In genomic region chr5:151612689-151613427, GRCh38 we compare ENCODE assay signal across 8 cellular contexts. TPM values are rescaled to one million over a fixed set of nuclear protein-coding genes. Genes with fewer than 3 reads are reported as not detected.
DNase-seq lines count a peak whose midpoint lies in the region; ATAC-seq, FAIRE-seq and TF ChIP-seq lines count a peak whose summit lies in the region.

No MANE protein-coding gene starts in this region.

- 3% methylated on average over 8 of the region's 8 CpGs for WGBS in K562 (ENCODE audit: insufficient coverage, low coverage, missing lambda C conversion rate)

- peak overlapping the region; percentile 23 for H3K4me3 ChIP-seq in CD8-positive, alpha-beta memory T cell (ENCODE audit: low read length)
- no peak overlapping the region for H3K4me3 ChIP-seq in K562

- no peaks in the 10 kb centered on the region for H3K9me1 ChIP-seq in K562 (ENCODE audit: control insufficient read depth, insufficient read depth, low read length)

- no TSS peak for BruUV-seq in K562 (replicated peaks; lab: Mats Ljungman, UMichigan)

- POLR2A ChIA-PET in CD8-positive, alpha-beta memory T cell (lab: Charles Lee), result interaction anchor here (0.7 kb wide), 1 partner anchor 174 kb away, joined by 3 read pairs; no protein-coding TSS in a partner anchor
- POLR2A ChIA-PET in K562 (lab: Yijun Ruan, JAX), result interaction anchor here (0.9 kb wide), 1 partner anchor 17 kb away, joined by 3 read pairs; no protein-coding TSS in a partner anchor

- no peak for TF ChIP-seq POLR2A in K562 (conservative IDR thresholded peaks at IDR 0.05)

- H3K27ac ChIP-seq in CD8-positive, alpha-beta memory T cell (ENCODE audit: low read depth, low read length), result no peak overlapping the region
- no peak overlapping the region for H3K27ac ChIP-seq in K562 (ENCODE audit: extremely low read depth, low read depth, low read length)

- in situ Hi-C loops in K562 (cut with MboI), result no loop called here

- H3K4me2 ChIP-seq in K562 (ENCODE audit: insufficient read depth, low read length), result no peak overlapping the region

- no peaks in the 10 kb centered on the region for H3K79me2 ChIP-seq in K562 (ENCODE audit: control insufficient read depth, insufficient read depth, low read length)

- no peaks in the 10 kb centered on the region for H4K20me1 ChIP-seq in K562 (replicated peaks; ENCODE audit: control insufficient read depth, insufficient read depth, low read length)

- H3K27me3 ChIP-seq in CD8-positive, alpha-beta memory T cell (ENCODE audit: insufficient read depth, low read length, poor library complexity, severe bottlenecking), result no peaks in the 10 kb centered on the region
- H3K27me3 ChIP-seq in K562 (ENCODE audit: control insufficient read depth in 2 of 2, insufficient read depth in 2 of 2, low read length in 2 of 2), result peaks cover 16 to 59% of the 10 kb centered on the region in 2 experiments; a peak in 4 of 5 replicates

- peak overlapping the region in 6 of 8 donors; percentile 44 to 95 (median 82) for H3K27ac Mint-ChIP-seq in CD8-positive, alpha-beta memory T cell

- no peaks in the 10 kb centered on the region for H3K36me3 Mint-ChIP-seq in CD8-positive, alpha-beta memory T cell

- H3K4me1 ChIP-seq in CD8-positive, alpha-beta memory T cell (ENCODE audit: insufficient read depth, low read length), result peaks cover 42% of the 10 kb centered on the region
- H3K4me1 ChIP-seq in K562 (replicated peaks in 1 of 2; ENCODE audit: control insufficient read depth in 2 of 2, insufficient read depth in 2 of 2, low read length in 2 of 2), result no peaks in the 10 kb centered on the region

- CTCF ChIA-PET in CD8-positive, alpha-beta memory T cell (lab: Charles Lee), result no interaction called here
- CTCF ChIA-PET in K562 (lab: Yijun Ruan, JAX; ENCODE audit: low intra/inter-chr PET ratio), result no interaction called here

- no peaks in the 10 kb centered on the region for H3K9me3 ChIP-seq in CD8-positive, alpha-beta memory T cell (ENCODE audit: low read length)
- H3K9me3 ChIP-seq in K562 (replicated peaks; ENCODE audit: control insufficient read depth, insufficient read depth, low read depth, low read length), result no peaks in the 10 kb centered on the region

- H3K4me1 Mint-ChIP-seq in CD8-positive, alpha-beta memory T cell, result peaks cover 14 to 43% (median 32%) of the 10 kb centered on the region in 3 donors

- no peak for TF ChIP-seq EP300 in Ishikawa (IDR thresholded peaks at IDR 0.05; ENCODE audit: borderline replicate concordance)
- no peak for TF ChIP-seq EP300 in K562 (IDR thresholded peaks at IDR 0.05; ENCODE audit: low read length)

- peak; percentile 65 for FAIRE-seq in K562 (lab: Jason Lieb, UNC)

- intact Hi-C loops in K562 (cut with micrococcal nuclease), result no loop called here

- H3K27me3 Mint-ChIP-seq in CD8-positive, alpha-beta memory T cell, result peaks cover 7 to 12% of the 10 kb centered on the region in 2 donors

- no peaks in the 10 kb centered on the region for H3K9me3 Mint-ChIP-seq in CD8-positive, alpha-beta memory T cell

- TF ChIP-seq CTCF in K562 (IDR thresholded peaks at IDR 0.05 in 2 of 3, conservative IDR thresholded peaks at IDR 0.05 in 1 of 3; ENCODE audit: insufficient read depth in 2 of 3, low read depth in 1 of 3, low read length in 3 of 3), result no peak

- no peaks in the 10 kb centered on the region for H3K36me3 ChIP-seq in CD8-positive, alpha-beta memory T cell (ENCODE audit: insufficient read depth, low read length)
- no peaks in the 10 kb centered on the region for H3K36me3 ChIP-seq in K562 (ENCODE audit: control insufficient read depth, insufficient read depth, low read length)

- peak overlapping the region in 5 of 7 donors; percentile 58 to 82 (median 67) for H3K4me3 Mint-ChIP-seq in CD8-positive, alpha-beta memory T cell

- H3K9ac ChIP-seq in K562 (ENCODE audit: insufficient read depth in 1 of 2, low read depth in 2 of 2, low read length in 2 of 2), result no peak overlapping the region

- peak; percentile 84 for ATAC-seq in GM21515 (IDR thresholded peaks at IDR 0.05; ENCODE audit: unreplicated experiment)
- no peak for ATAC-seq in K562

- H2AFZ ChIP-seq in K562 (ENCODE audit: low read depth, low read length), result no peak overlapping the region

- TF ChIP-seq RAD21 in Ishikawa (IDR thresholded peaks at IDR 0.05; ENCODE audit: low read depth) (no peak), K562 (CRISPR knock-in tag; conservative IDR thresholded peaks at IDR 0.05 in 1 of 2, IDR thresholded peaks at IDR 0.05 in 1 of 2) (no peak)

- peak in 1 of 5 donors; percentile 21 for DNase-seq in CD8-positive, alpha-beta memory T cell
- DNase-seq in K562 (ENCODE audit: extremely low read depth in 1 of 4, low spot score in 3 of 4) (no peak), UCSD-AML1 (lab: John Stamatoyannopoulos, UW; ENCODE audit: unreplicated experiment) (no peak), medulla oblongata (ENCODE audit: extremely low spot score) (no peak), DMS 273 (lab: John Stamatoyannopoulos, UW; ENCODE audit: unreplicated experiment) (no peak)
- DNase-seq in stimulated activated CD4-positive, alpha-beta T cell treated with anti-CD3 and anti-CD28 coated beads, Interleukin-2, amount 100 ng/mL, for 24 hours, result peak; percentile 50 to 58

TF ChIP-seq in Ishikawa, 13 proteins besides CTCF, POLR2A, EP300 and RAD21:
- no peak for TF ChIP-seq USF1 (IDR thresholded peaks at IDR 0.05)
- TF ChIP-seq TCF12 (IDR thresholded peaks at IDR 0.05; ENCODE audit: low read depth), result no peak
- peak; percentile 62; the same call in 1 of the 2 replicates for TF ChIP-seq EGR1 (IDR thresholded peaks at IDR 0.05)

TF ChIP-seq in K562, 482 proteins besides CTCF, POLR2A, EP300 and RAD21:
- TF ChIP-seq PATZ1 (CRISPR knock-in tag; IDR thresholded peaks at IDR 0.05; ENCODE audit: borderline replicate concordance), result no peak
- no peak for TF ChIP-seq RNF2 (IDR thresholded peaks at IDR 0.05)
- TF ChIP-seq ZNF197 (CRISPR knock-in tag; IDR thresholded peaks at IDR 0.05; ENCODE audit: low read depth), result no peak
- no peak for TF ChIP-seq COPS2 (conservative IDR thresholded peaks at IDR 0.05)
- 0 out of 2 replicates have a peak, but pooled peaks have one; percentile 46 for TF ChIP-seq ZBTB26 (CRISPR knock-in tag; IDR thresholded peaks at IDR 0.05)

RNA-seq across cellular contexts. Expression of gene FAT2, which starts 21.7 kb away (rescaled TPM):
- total RNA-seq in CD8-positive, alpha-beta memory T cell, result not detected
- polyA plus RNA-seq in CD8-positive, alpha-beta memory T cell, result not detected
- total RNA-seq in K562 (2011; cell fraction: chromatin; rRNA removed; ENCODE audit: low replicate concordance), result not detected in 2 replicates
- not detected in 2 replicates for total RNA-seq in K562 (2011; cell fraction: nucleolus; rRNA removed)
- under 0.01 TPM in 1 of 2 replicates, not detected in the other for total RNA-seq in K562 (2011; cell fraction: nucleoplasm; rRNA removed)
- total RNA-seq in K562 (2014; rRNA removed), result not detected in 2 replicates
- total RNA-seq in K562 (2014; rRNA removed; fragmentation: Illumina TruSeq; extraction: Trizol), result not detected in 2 replicates
- not detected in 2 replicates for total RNA-seq in K562 (2015; rRNA removed; fragmentation: Illumina TruSeq; extraction: Trizol)
- total RNA-seq in K562 (2021), result not detected in 2 replicates
- not detected in 2 replicates for polyA plus RNA-seq in K562 (2011; rRNA removed)
- not detected in 2 replicates for polyA plus RNA-seq in K562 (2011; cell fraction: cytosol; rRNA removed)
- not detected in 2 replicates for polyA plus RNA-seq in K562 (2011; cell fraction: nucleus; rRNA removed)
- 0.06 and 0.07 TPM in 2 replicates for polyA plus RNA-seq in K562 (2012)
- not detected in 2 replicates for polyA plus RNA-seq in K562 (2014; fragmentation: Illumina TruSeq; extraction: Trizol)
- not detected for polyA plus RNA-seq in K562 (2014; fragmentation: Nextera tagmentation; extraction: Ambion mirVana)
- polyA plus RNA-seq in K562 (2014; rRNA removed), result not detected in 2 replicates
- not detected in 2 replicates for polyA minus RNA-seq in K562 (2011; rRNA and poly(A)+ RNA removed)
- not detected in 2 replicates for polyA minus RNA-seq in K562 (2011; cell fraction: cytosol; rRNA and poly(A)+ RNA removed)
- not detected in 2 replicates for polyA minus RNA-seq in K562 (2011; cell fraction: nucleus; rRNA and poly(A)+ RNA removed)

Comparison
In these comparisons a context has a peak if more than half of its experiments do, and no peak if none do; other contexts are left out.
1. DNase-seq: peak in stimulated activated CD4-positive, alpha-beta T cell treated with anti-CD3 and anti-CD28 coated beads, Interleukin-2, amount 100 ng/mL, for 24 hours (2 of 2); none in K562 (0 of 4), UCSD-AML1 (single experiment), medulla oblongata (single experiment) and DMS 273 (single experiment).